In the genomic region with DNA sequence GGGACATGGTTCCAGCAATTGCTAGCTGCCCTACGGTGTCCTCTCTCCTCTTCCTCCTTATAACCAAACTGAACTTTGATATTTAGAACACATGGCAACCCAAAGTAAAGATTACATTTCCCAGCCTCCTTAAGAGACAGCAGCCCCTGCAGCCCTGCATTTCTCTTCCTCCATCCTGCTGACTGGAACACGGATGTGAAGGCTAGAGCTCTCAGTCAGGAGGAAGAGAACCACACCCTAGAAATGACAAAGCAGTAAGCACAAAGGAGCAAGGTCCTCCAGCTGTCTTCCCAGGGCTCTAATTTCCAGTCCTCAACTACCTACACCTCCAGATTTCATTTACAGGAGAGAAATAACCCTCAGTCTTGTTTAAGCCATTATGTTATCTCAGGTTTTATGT, we compare ENCODE assay signal across 9 cellular contexts. TPM values are rescaled to one million over a fixed set of nuclear protein-coding genes. Genes with fewer than 3 reads are reported as not detected.
DNase-seq lines count a peak whose midpoint lies in the region; ATAC-seq and TF ChIP-seq lines count a peak whose summit lies in the region.
"Had no signal": no experiment of that assay in that cellular context is flagged by ENCODE, and none has a peak within 500 bp of the region (broad histone marks: within the 10 kb centered on the region; RNA-seq: fewer than 3 reads in every experiment).

No MANE protein-coding gene starts in this region.

- peaks cover 53% of the 10 kb centered on the region for H3K4me1 Mint-ChIP-seq in brain

- peaks cover 66% of the 10 kb centered on the region for H3K36me3 ChIP-seq in suprapubic skin

- H3K9me3 ChIP-seq in suprapubic skin = no peaks in the 10 kb centered on the region

- 28% methylated on average over 2 of the region's 2 CpGs for WGBS in suprapubic skin

- no peaks in the 10 kb centered on the region for H3K27me3 Mint-ChIP-seq in brain
- H3K27me3 Mint-ChIP-seq: activated CD4-positive, alpha-beta T cell treated with anti-CD3 and anti-CD28 coated beads for 36 hours had no signal

- no peak overlapping the region for H3K4me3 ChIP-seq in suprapubic skin

- no peaks in the 10 kb centered on the region for H3K9me3 Mint-ChIP-seq in brain

- H3K27ac Mint-ChIP-seq in brain = peak overlapping the region; percentile 76 to 97 (median 95)
- H3K27ac Mint-ChIP-seq: activated CD4-positive, alpha-beta T cell treated with anti-CD3 and anti-CD28 coated beads for 36 hours had no signal

- no peak for TF ChIP-seq POLR2A in suprapubic skin (IDR thresholded peaks at IDR 0.05)

- peaks cover 66% of the 10 kb centered on the region for H3K36me3 Mint-ChIP-seq in brain

- DNase-seq in LHCN-M2 (ENCODE audit: low read depth) (peak; percentile 57), inferior parietal cortex (ENCODE audit: extremely low spot score) (peak; percentile 42), suprapubic skin (ENCODE audit: low spot score in 2 of 2) (no peak), NK-92 (lab: John Stamatoyannopoulos, UW; ENCODE audit: unreplicated experiment) (no peak)
- DNase-seq in stimulated activated CD4-positive, alpha-beta T cell treated with anti-CD3 and anti-CD28 coated beads, Interleukin-4, amount 100 ng/mL, for 4 hours = no peak

- H3K4me3 Mint-ChIP-seq in brain = peak overlapping the region; percentile 14 to 69 (median 47)
- H3K4me3 Mint-ChIP-seq: activated CD4-positive, alpha-beta T cell treated with anti-CD3 and anti-CD28 coated beads for 36 hours had no signal

- peaks cover 40% of the 10 kb centered on the region for H3K4me1 ChIP-seq in suprapubic skin

- ATAC-seq in GM21737 (IDR thresholded peaks at IDR 0.05; ENCODE audit: unreplicated experiment) = no peak

- H3K27ac ChIP-seq in suprapubic skin = peak overlapping the region; percentile 76
- H3K27ac ChIP-seq: KMS-11 had no signal

- no peak for TF ChIP-seq EP300 in suprapubic skin (IDR thresholded peaks at IDR 0.05)

- H3K27me3 ChIP-seq in suprapubic skin = no peaks in the 10 kb centered on the region

- TF ChIP-seq CTCF in brain (conservative IDR thresholded peaks at IDR 0.05) (no peak), suprapubic skin (IDR thresholded peaks at IDR 0.05) (no peak)

RNA-seq across cellular contexts. Expression of a gene that starts 10.9 kb away (rescaled TPM):
- total RNA-seq in LHCN-M2 (2014; rRNA removed) (110 and 117 TPM in 2 replicates), suprapubic skin (100 to 1,000 TPM; 102 to 212 (median 137) TPM)
- polyA plus RNA-seq in LHCN-M2 (2012) = 41.5 TPM
- 114 TPM for polyA plus RNA-seq in brain (ENCODE audit: insufficient read depth, low read depth, low replicate concordance)

RNA-seq across cellular contexts. Expression of a gene that starts 44.0 kb away (rescaled TPM):
- total RNA-seq in LHCN-M2 (2014; rRNA removed) = 11.9 and 16.4 TPM in 2 replicates
- polyA plus RNA-seq in LHCN-M2 (2012) = 5.8 TPM
- 34.3 TPM for polyA plus RNA-seq in brain (ENCODE audit: insufficient read depth, low read depth, low replicate concordance)
- total RNA-seq in suprapubic skin = 10 to 100 TPM; 24.0 to 55.1 (median 36.4) TPM

Comparison
In these comparisons a context has a peak if more than half of its experiments do, and no peak if none do; other contexts are left out.
1. DNase-seq: peak in LHCN-M2 (single experiment) and inferior parietal cortex (single experiment); none in suprapubic skin (0 of 2), NK-92 (single experiment) and stimulated activated CD4-positive, alpha-beta T cell treated with anti-CD3 and anti-CD28 coated beads, Interleukin-4, amount 100 ng/mL, for 4 hours (0 of 2).